Comparison of ENCODE assay signal across 24 cellular contexts in the genomic region with DNA sequence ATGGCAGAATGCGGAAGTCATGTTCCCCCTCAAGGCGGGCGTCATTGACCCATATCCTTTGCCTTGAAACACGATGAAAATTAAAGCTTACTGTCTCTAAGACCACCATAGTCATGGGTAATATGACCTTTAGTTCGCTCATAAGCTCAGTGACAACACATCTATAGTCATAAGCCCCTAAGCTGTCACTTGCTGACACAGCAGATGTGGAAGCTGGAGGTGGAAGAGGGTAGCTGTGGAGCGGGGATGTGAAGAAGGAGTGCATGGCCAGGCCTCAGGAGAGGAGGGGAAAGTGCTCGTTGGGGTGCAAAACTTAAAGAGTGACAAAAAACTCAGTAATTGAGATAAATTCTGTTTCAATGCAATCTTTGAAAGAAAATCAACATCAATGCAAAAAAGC.
"Had no signal": no experiment of that assay in that cellular context is flagged by ENCODE, and none has a peak within 500 bp of the region (broad histone marks: within the 10 kb centered on the region; RNA-seq: fewer than 3 reads in every experiment).

No MANE protein-coding gene starts in this region.

- H3K79me2 ChIP-seq: hepatocyte had no signal

- H3K27ac ChIP-seq: coronary artery, dorsolateral prefrontal cortex, esophagus muscularis mucosa, foreskin keratinocyte, gastroesophageal sphincter, hepatocyte, lower lobe of right lung had no signal

- DNase-seq: dermis blood vessel endothelial cell; dorsolateral prefrontal cortex; effector CD4-positive, alpha-beta T cell; effector memory CD4-positive, alpha-beta T cell; foreskin keratinocyte; heart left ventricle; hypothalamus; immature natural killer cell; islet precursor cell; kidney; kidney glomerular epithelial cell; left ventricle myocardium superior; lower lobe of right lung; mesenchymal stem cell; mucosa of descending colon; naive B cell had no signal

- H3K4me3 ChIP-seq: coronary artery, dorsolateral prefrontal cortex, esophagus muscularis mucosa, gastroesophageal sphincter, heart left ventricle, hepatocyte, lower lobe of right lung, mucosa of descending colon had no signal

- FAIRE-seq: colon, endothelial cell of umbilical vein, frontal cortex, kidney had no signal

- H3K4me2 ChIP-seq: hepatocyte had no signal

- H3K27me3 ChIP-seq: dorsolateral prefrontal cortex, esophagus muscularis mucosa, foreskin keratinocyte, gastroesophageal sphincter, heart left ventricle, hepatocyte had no signal

- H3K36me3 ChIP-seq: lower lobe of right lung had no signal

- H3K4me1 ChIP-seq: foreskin keratinocyte, lower lobe of right lung had no signal

- ATAC-seq: foreskin keratinocyte, gastroesophageal sphincter, heart left ventricle, left lobe of liver, left ventricle myocardium superior, lower lobe of right lung, mucosa of descending colon had no signal

- H3K9me3 ChIP-seq: esophagus muscularis mucosa, gastroesophageal sphincter, heart left ventricle, lower lobe of right lung, mucosa of descending colon had no signal

- H2AFZ ChIP-seq: hepatocyte had no signal
